23 cellular contexts compared by ENCODE assay signal in genomic region chr14:96318836-96319235, GRCh38. TPM values are rescaled to one million over a fixed set of nuclear protein-coding genes. Genes with fewer than 3 reads are reported as not detected.
DNase-seq lines count a peak whose midpoint lies in the region; ATAC-seq, FAIRE-seq and TF ChIP-seq lines count a peak whose summit lies in the region.
"Had no signal": no experiment of that assay in that cellular context is flagged by ENCODE, and none has a peak within 500 bp of the region (broad histone marks: within the 10 kb centered on the region; RNA-seq: fewer than 3 reads in every experiment).

No MANE protein-coding gene starts in this region.

- H4K91ac ChIP-seq in neuronal stem cell (ENCODE audit: low read depth, low read length, poor library complexity): no peak overlapping the region

- POLR2A ChIA-PET in WTC11 (lab: Charles Lee): no interaction called here

- no peak overlapping the region for H3K9ac ChIP-seq in neuronal stem cell (ENCODE audit: low read depth, low read length, poor library complexity)
- H3K9ac ChIP-seq: BLaER1 treated with 17β-estradiol and CSF1 and Interleukin-3, amounts not matched to agents 10 nM and 100 nM had no signal

- H3K27ac ChIP-seq in neuronal stem cell (replicated peaks; ENCODE audit: low read length): no peak overlapping the region
- H3K27ac ChIP-seq: A549; BLaER1 treated with 17β-estradiol and CSF1 and Interleukin-3, amounts not matched to agents 10 nM and 100 nM had no signal

- TF ChIP-seq CTCF in WTC11 (IDR thresholded peaks at IDR 0.05): no peak

- no peaks in the 10 kb centered on the region for H3K79me1 ChIP-seq in neuronal stem cell (ENCODE audit: low read depth, low read length)

- no peak overlapping the region for H2AFZ ChIP-seq in neuronal stem cell (ENCODE audit: low read length)
- H2AFZ ChIP-seq: GM23338 had no signal

- peak overlapping the region in 1 of 2 donors; percentile 61 for H3K4me3 ChIP-seq in neuronal stem cell (ENCODE audit: low read length in 2 of 2)
- H3K4me3 ChIP-seq: A549; BLaER1 treated with 17β-estradiol and CSF1 and Interleukin-3, amounts not matched to agents 10 nM and 100 nM; GM23338 had no signal

- H2BK12ac ChIP-seq in neuronal stem cell (ENCODE audit: low read length): no peak overlapping the region

- no peak for ATAC-seq in WTC11
- ATAC-seq in activated CD8-positive, alpha-beta memory T cell treated with anti-CD3 and anti-CD28 coated beads, Interleukin-2, amount 10 ng/mL, durations not matched to agents 7 days and 5 days: no peak
- ATAC-seq: A549, GM23338, HCT116 had no signal

- H3K23ac ChIP-seq in neuronal stem cell (ENCODE audit: low read depth, low read length, poor library complexity): peak overlapping the region; percentile 91

- WGBS in neuronal stem cell (ENCODE audit: extremely low coverage in 2 of 2, insufficient read length in 2 of 2, insufficient replicate concordance in 1 of 2), 2 donors: no CpG with 5 or more reads among the region's 9 CpGs

- H2AK5ac ChIP-seq in neuronal stem cell (ENCODE audit: low read depth, low read length): no peak overlapping the region

- H3K4ac ChIP-seq in neuronal stem cell (ENCODE audit: low read length): no peak overlapping the region

- peak overlapping the region; percentile 3; the same call in 1 of the 2 replicates for H3K27ac Mint-ChIP-seq in WTC11
- H3K27ac Mint-ChIP-seq in activated CD8-positive, alpha-beta memory T cell treated with anti-CD3 and anti-CD28 coated beads, Interleukin-2, amount 10 ng/mL, durations not matched to agents 7 days and 5 days: no peak overlapping the region
- H3K27ac Mint-ChIP-seq: CD14-positive monocyte had no signal

- H3K36me3 ChIP-seq in neuronal stem cell (replicated peaks in 1 of 2; ENCODE audit: control insufficient read depth in 2 of 2, insufficient read depth in 2 of 2, low read length in 2 of 2): peaks cover 5 to 76% of the 10 kb centered on the region in 2 donors

- H2BK5ac ChIP-seq in neuronal stem cell (ENCODE audit: low read length): no peak overlapping the region

- H3K4me2 ChIP-seq in neuronal stem cell (ENCODE audit: insufficient read depth, low read length, poor library complexity, severe bottlenecking): no peak overlapping the region
- H3K4me2 ChIP-seq: A549; BLaER1 treated with 17β-estradiol and CSF1 and Interleukin-3, amounts not matched to agents 10 nM and 100 nM; GM23338 had no signal

- no peak overlapping the region for H3K18ac ChIP-seq in neuronal stem cell (ENCODE audit: low read length)

- no peak for DNase-seq in HTR-8/SVneo (ENCODE audit: insufficient read length, low spot score)
- DNase-seq in WTC11 (ENCODE audit: low spot score): no peak
- no peak for DNase-seq in neuronal stem cell (ENCODE audit: low spot score)
- no peak for DNase-seq in stimulated activated CD4-positive, alpha-beta T cell treated with anti-CD3 and anti-CD28 coated beads, Interleukin-1b, Interleukin-23, amount 100 ng/mL, for 48 hours
- DNase-seq in RPMI8226: no peak
- no peak for DNase-seq in activated CD8-positive, alpha-beta memory T cell treated with anti-CD3 and anti-CD28 coated beads, Interleukin-2, amount 10 ng/mL, durations not matched to agents 7 days and 5 days
- DNase-seq: 8988T; ACHN; AML-193; BE2C; Calu3; CD4-positive, alpha-beta memory T cell; COR-L47; DMS53; DMS79 treated with DMSO at 0.1 percent for 48 hours; GF-D8; H9 had no signal

- H3K9me3 ChIP-seq in neuronal stem cell (replicated peaks in 1 of 2; ENCODE audit: control insufficient read depth in 2 of 2, insufficient read depth in 1 of 2, low read depth in 1 of 2, low read length in 2 of 2): no peaks in the 10 kb centered on the region
- H3K9me3 ChIP-seq: A549; BE2C; BLaER1 treated with 17β-estradiol and CSF1 and Interleukin-3, amounts not matched to agents 10 nM and 100 nM had no signal

- H2BK15ac ChIP-seq in neuronal stem cell (ENCODE audit: low read length): no peak overlapping the region

- H3K4me3 Mint-ChIP-seq in WTC11: no peak overlapping the region
- no peak overlapping the region for H3K4me3 Mint-ChIP-seq in activated CD8-positive, alpha-beta memory T cell treated with anti-CD3 and anti-CD28 coated beads, Interleukin-2, amount 10 ng/mL, durations not matched to agents 7 days and 5 days
- H3K4me3 Mint-ChIP-seq: CD14-positive monocyte; CD4-positive, alpha-beta memory T cell; GM23338; H9 had no signal

- H3K9me3 Mint-ChIP-seq in WTC11: no peaks in the 10 kb centered on the region
- H3K9me3 Mint-ChIP-seq in activated CD8-positive, alpha-beta memory T cell treated with anti-CD3 and anti-CD28 coated beads, Interleukin-2, amount 10 ng/mL, durations not matched to agents 7 days and 5 days (ENCODE audit: low read depth): no peaks in the 10 kb centered on the region
- H3K9me3 Mint-ChIP-seq: CD4-positive, alpha-beta memory T cell; GM23338; H9 had no signal

- H3K4me1 Mint-ChIP-seq in WTC11: no peaks in the 10 kb centered on the region
- peaks cover 4% of the 10 kb centered on the region for H3K4me1 Mint-ChIP-seq in activated CD8-positive, alpha-beta memory T cell treated with anti-CD3 and anti-CD28 coated beads, Interleukin-2, amount 10 ng/mL, durations not matched to agents 7 days and 5 days
- H3K4me1 Mint-ChIP-seq: CD14-positive monocyte; CD4-positive, alpha-beta memory T cell; GM23338 had no signal

- peaks cover 0 to 2% (median 0%) of the 10 kb centered on the region in 3 experiments for H3K27me3 ChIP-seq in neuronal stem cell (ENCODE audit: control insufficient read depth in 3 of 3, insufficient read depth in 3 of 3, low read depth in 1 of 3, low read length in 3 of 3)
- H3K27me3 ChIP-seq: BE2C; BLaER1 treated with 17β-estradiol and CSF1 and Interleukin-3, amounts not matched to agents 10 nM and 100 nM had no signal

- no peak overlapping the region for H4K8ac ChIP-seq in neuronal stem cell (ENCODE audit: low read depth, low read length)

- peak; percentile 44 for FAIRE-seq in HTR-8/SVneo (lab: Jason Lieb, UNC)
- FAIRE-seq: A549, GM18507 had no signal

- CTCF ChIA-PET in WTC11 (lab: Charles Lee): no interaction called here
- CTCF ChIA-PET in activated CD8-positive, alpha-beta memory T cell treated with anti-CD3 and anti-CD28 coated beads, Interleukin-2, amount 10 ng/mL, durations not matched to agents 7 days and 5 days (lab: Charles Lee): no interaction called here

- no peaks in the 10 kb centered on the region for H3K4me1 ChIP-seq in neuronal stem cell (ENCODE audit: control insufficient read depth in 2 of 2, insufficient read depth in 1 of 2, low read depth in 1 of 2, low read length in 2 of 2)
- H3K4me1 ChIP-seq: A549; BE2C; BLaER1 treated with 17β-estradiol and CSF1 and Interleukin-3, amounts not matched to agents 10 nM and 100 nM had no signal

- no peaks in the 10 kb centered on the region for H3K27me3 Mint-ChIP-seq in WTC11 (ENCODE audit: low read depth)
- H3K27me3 Mint-ChIP-seq in activated CD8-positive, alpha-beta memory T cell treated with anti-CD3 and anti-CD28 coated beads, Interleukin-2, amount 10 ng/mL, durations not matched to agents 7 days and 5 days: no peaks in the 10 kb centered on the region
- H3K27me3 Mint-ChIP-seq: CD4-positive, alpha-beta memory T cell had no signal

- peaks cover 20% of the 10 kb centered on the region for H3K36me3 Mint-ChIP-seq in WTC11
- H3K36me3 Mint-ChIP-seq in activated CD8-positive, alpha-beta memory T cell treated with anti-CD3 and anti-CD28 coated beads, Interleukin-2, amount 10 ng/mL, durations not matched to agents 7 days and 5 days: peaks cover 28% of the 10 kb centered on the region

- no peak overlapping the region for H2BK120ac ChIP-seq in neuronal stem cell (ENCODE audit: low read depth, low read length)

- H3K14ac ChIP-seq in neuronal stem cell (ENCODE audit: low read length): no peak overlapping the region

TF ChIP-seq in WTC11, 78 proteins besides CTCF, POLR2A, EP300 and RAD21 (continues in another document):
- TF ChIP-seq PREB (CRISPR knock-in tag; IDR thresholded peaks at IDR 0.05; ENCODE audit: borderline replicate concordance) (no peak), NR1H2 (CRISPR knock-in tag; IDR thresholded peaks at IDR 0.05) (no peak), ATF1 (CRISPR knock-in tag; IDR thresholded peaks at IDR 0.05) (no peak), FOXP4 (CRISPR knock-in tag; IDR thresholded peaks at IDR 0.05) (no peak), ETV6 (CRISPR knock-in tag; IDR thresholded peaks at IDR 0.05) (no peak)

RNA-seq across cellular contexts. Expression of gene ATG2B, which starts 44.3 kb away (rescaled TPM):
- total RNA-seq in WTC11 (2021): 10.0 to 10.3 TPM (median 10.3 TPM) in 3 replicates
- 6.9 TPM for polyA plus RNA-seq in neuronal stem cell (2013, experiment 1 of 2)
- polyA plus RNA-seq in neuronal stem cell (2013, experiment 2 of 2): 7.0 TPM
- 10 to 100 TPM; 14.7 to 15.4 TPM for total RNA-seq in activated CD8-positive, alpha-beta memory T cell treated with anti-CD3 and anti-CD28 coated beads, Interleukin-2, amount 10 ng/mL, durations not matched to agents 7 days and 5 days

RNA-seq across cellular contexts. Expression of gene GSKIP, which starts 44.5 kb away (rescaled TPM):
- total RNA-seq in WTC11 (2021): 41.4 to 43.9 TPM (median 43.0 TPM) in 3 replicates
- 22.5 TPM for polyA plus RNA-seq in neuronal stem cell (2013, experiment 1 of 2)
- 22.6 TPM for polyA plus RNA-seq in neuronal stem cell (2013, experiment 2 of 2)
- 10 to 100 TPM; 15.0 to 26.0 TPM for total RNA-seq in activated CD8-positive, alpha-beta memory T cell treated with anti-CD3 and anti-CD28 coated beads, Interleukin-2, amount 10 ng/mL, durations not matched to agents 7 days and 5 days
